Comparison of ENCODE assay signal across 8 cellular contexts in the genomic region with DNA sequence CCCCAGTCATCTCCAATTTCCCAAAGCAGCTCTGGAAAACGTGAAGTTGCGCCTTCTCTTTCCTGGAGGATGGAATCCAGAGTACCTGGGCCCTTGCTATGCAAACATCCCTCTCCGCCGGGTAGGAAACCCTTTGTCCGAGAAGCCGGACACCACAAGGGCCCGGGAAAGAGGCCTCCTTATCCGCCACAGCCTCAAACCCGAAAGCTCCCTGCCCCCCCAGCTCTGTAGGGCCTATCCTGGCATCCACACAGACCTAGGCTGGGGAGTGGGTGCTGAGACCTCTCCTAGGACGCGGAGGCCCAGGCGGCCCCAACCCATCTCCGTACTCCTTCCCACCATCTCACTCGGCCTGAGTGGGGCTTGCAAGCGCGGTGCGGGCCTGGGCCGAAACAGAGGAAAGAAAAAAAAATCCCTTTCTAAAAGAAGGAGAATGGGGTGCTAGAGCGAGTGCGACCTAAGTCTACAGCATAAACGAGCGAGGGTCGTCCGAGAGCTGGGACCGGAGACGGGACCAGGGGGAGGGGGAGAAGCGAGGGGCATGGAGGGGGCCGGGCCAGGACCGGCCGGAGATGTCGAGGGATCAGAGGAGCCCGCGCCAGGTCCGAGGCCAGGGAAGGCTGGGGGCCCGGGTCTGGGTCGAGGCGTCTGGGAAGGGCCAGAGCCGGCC. TPM values are rescaled to one million over a fixed set of nuclear protein-coding genes. Genes with fewer than 3 reads are reported as not detected.
A peak's percentile ranks its signal among the peaks of the same experiment; 100 is the strongest.
DNase-seq lines count a peak whose midpoint lies in the region; ATAC-seq and TF ChIP-seq lines count a peak whose summit lies in the region.

No MANE protein-coding gene starts in this region.

- H3K36me3 Mint-ChIP-seq in IgD-negative memory B cell = no peaks in the 10 kb centered on the region

- H3K27me3 Mint-ChIP-seq in IgD-negative memory B cell = no peaks in the 10 kb centered on the region

- peak; percentile 21 for DNase-seq in AG08396 (ENCODE audit: low spot score)
- peak; percentile 70 for DNase-seq in activated CD8-positive, alpha-beta memory T cell treated with anti-CD3 and anti-CD28 coated beads, Interleukin-2, amount 50 U/mL, for 48 hours
- peak; percentile 22 for DNase-seq in epithelial cell of esophagus (ENCODE audit: low read depth)
- DNase-seq in NCI-H1694 treated with DMSO at 0.1 percent for 48 hours (lab: John Stamatoyannopoulos, UW) = no peak

- peaks cover 39 to 49% (median 43%) of the 10 kb centered on the region in 3 donors for H3K4me1 Mint-ChIP-seq in IgD-negative memory B cell

- H3K4me1 ChIP-seq in muscle layer of colon (ENCODE audit: insufficient read depth, low read length) = peaks cover 33% of the 10 kb centered on the region
- peaks cover 15% of the 10 kb centered on the region for H3K4me1 ChIP-seq in thymus (ENCODE audit: control insufficient read depth, insufficient read depth, low read length)

- H3K36me3 ChIP-seq in muscle layer of colon (ENCODE audit: insufficient read depth, low read length) (no peaks in the 10 kb centered on the region), thymus (ENCODE audit: control insufficient read depth, insufficient read depth) (no peaks in the 10 kb centered on the region)

- TF ChIP-seq CTCF in epithelial cell of esophagus (IDR thresholded peaks at IDR 0.05; ENCODE audit: insufficient read depth, low read depth, low read length, missing control alignments) = no peak

- peak; percentile 0 for ATAC-seq in GM19372 (IDR thresholded peaks at IDR 0.05; ENCODE audit: low read depth, unreplicated experiment)

- H3K27ac Mint-ChIP-seq in IgD-negative memory B cell = peak overlapping the region; percentile 90 to 99 (median 96)

- H3K9me3 Mint-ChIP-seq in IgD-negative memory B cell = no peaks in the 10 kb centered on the region

- no peaks in the 10 kb centered on the region for H3K27me3 ChIP-seq in muscle layer of colon (ENCODE audit: control insufficient read depth in 1 of 2, insufficient read depth in 2 of 2, low read length in 2 of 2)
- H3K27me3 ChIP-seq in thymus (ENCODE audit: control insufficient read depth, insufficient read depth) = no peaks in the 10 kb centered on the region

- H3K9ac ChIP-seq in muscle layer of colon (ENCODE audit: low read length) = peak overlapping the region; percentile 94

- H3K4me3 ChIP-seq in epithelial cell of esophagus (ENCODE audit: low read length) (peak overlapping the region; percentile 89), muscle layer of colon (ENCODE audit: low read depth in 1 of 2, low read length in 2 of 2) (peak overlapping the region; percentile 89 to 99), thymus (ENCODE audit: low read length) (peak overlapping the region; percentile 68)

- H3K27ac ChIP-seq in muscle layer of colon (ENCODE audit: low read depth, low read length) (peak overlapping the region; percentile 94), thymus (ENCODE audit: low read depth) (peak overlapping the region; percentile 94)

- peak overlapping the region; percentile 93 to 99 (median 98) for H3K4me3 Mint-ChIP-seq in IgD-negative memory B cell

- no peaks in the 10 kb centered on the region for H3K9me3 ChIP-seq in muscle layer of colon (ENCODE audit: low read length)
- no peaks in the 10 kb centered on the region for H3K9me3 ChIP-seq in thymus (ENCODE audit: control insufficient read depth)

- under 1% methylated on average over 38 of the region's 38 CpGs for WGBS in thymus

RNA-seq across cellular contexts. Expression of gene FBXW11, which starts 0.6 kb away (rescaled TPM):
- polyA plus RNA-seq in IgD-negative memory B cell (31.0 TPM), thymus (12.5 TPM)
